Comparison of ENCODE assay signal across 17 cellular contexts in the genomic region with DNA sequence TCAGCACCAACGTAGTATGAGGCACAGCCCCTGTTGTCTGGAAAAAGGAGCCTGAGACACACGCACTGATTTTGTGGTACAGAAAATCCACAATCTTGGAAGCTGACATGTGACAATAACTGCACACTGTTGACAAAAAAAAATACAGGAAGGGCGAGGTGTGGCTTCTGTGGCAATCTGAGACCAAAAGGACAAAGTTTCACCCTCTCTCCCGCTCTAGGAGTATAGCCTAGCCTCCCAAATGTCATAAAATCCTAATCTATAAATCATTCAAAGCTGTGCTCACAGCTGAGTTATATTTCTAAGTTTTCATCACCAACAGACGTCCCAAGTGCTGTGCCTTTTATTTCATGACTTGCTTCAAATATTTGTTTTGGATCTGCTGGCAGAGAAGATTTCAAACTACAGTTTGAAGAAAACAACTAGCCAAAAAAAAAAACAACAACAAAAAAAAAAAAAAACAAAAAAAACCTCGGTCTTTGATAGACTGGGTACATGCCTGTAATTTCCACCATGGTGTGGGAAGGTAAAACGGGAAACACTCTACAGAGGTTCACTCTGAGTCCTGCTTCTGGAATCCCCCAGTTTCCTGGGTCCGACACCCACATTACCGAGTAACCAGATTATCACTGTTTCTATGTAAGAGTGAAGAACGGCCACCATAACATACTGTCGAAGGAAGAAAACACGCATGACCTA.
DNase-seq lines count a peak whose midpoint lies in the region; ATAC-seq and TF ChIP-seq lines count a peak whose summit lies in the region.
"Had no signal": no experiment of that assay in that cellular context is flagged by ENCODE, and none has a peak within 500 bp of the region (broad histone marks: within the 10 kb centered on the region; RNA-seq: fewer than 3 reads in every experiment).

No MANE protein-coding gene starts in this region.

- no peak overlapping the region for H2AFZ ChIP-seq in fibroblast of lung (ENCODE audit: low read length)

- H3K4me3 Mint-ChIP-seq in memory B cell (peak overlapping the region; percentile 71), HFFc6 (no peak overlapping the region)
- H3K4me3 Mint-ChIP-seq: activated CD4-positive, alpha-beta T cell treated with anti-CD3 and anti-CD28 coated beads, Interleukin-2, amount 10 ng/mL, durations not matched to agents 24 days and 14 days; CD8-positive, alpha-beta T cell had no signal

- H3K9me3 ChIP-seq in fibroblast of lung (ENCODE audit: control insufficient read depth, insufficient read depth, low read depth, low read length), result no peaks in the 10 kb centered on the region

- H3K9ac ChIP-seq in fibroblast of lung (ENCODE audit: insufficient read depth, low read length), result no peak overlapping the region

- H3K36me3 ChIP-seq in fibroblast of lung (ENCODE audit: control insufficient read depth, insufficient read depth, low read length), result no peaks in the 10 kb centered on the region

- H3K27ac Mint-ChIP-seq in memory B cell (no peak overlapping the region), HFFc6 (no peak overlapping the region)
- H3K27ac Mint-ChIP-seq: activated CD4-positive, alpha-beta T cell treated with anti-CD3 and anti-CD28 coated beads, Interleukin-2, amount 10 ng/mL, durations not matched to agents 24 days and 14 days; CD8-positive, alpha-beta T cell had no signal

- H3K9me3 Mint-ChIP-seq in memory B cell (no peaks in the 10 kb centered on the region), HFFc6 (no peaks in the 10 kb centered on the region)
- H3K9me3 Mint-ChIP-seq: activated CD4-positive, alpha-beta T cell treated with anti-CD3 and anti-CD28 coated beads, Interleukin-2, amount 10 ng/mL, durations not matched to agents 24 days and 14 days; CD8-positive, alpha-beta T cell had no signal

- H3K36me3 Mint-ChIP-seq in memory B cell (peaks cover 10% of the 10 kb centered on the region), HFFc6 (ENCODE audit: low read depth) (no peaks in the 10 kb centered on the region)
- H3K36me3 Mint-ChIP-seq: CD8-positive, alpha-beta T cell had no signal

- no peak for ATAC-seq in memory B cell (ENCODE audit: low read depth)
- ATAC-seq: CD8-positive, alpha-beta T cell had no signal

- no peak overlapping the region for H3K27ac ChIP-seq in fibroblast of lung (ENCODE audit: insufficient read depth, low read length)
- H3K27ac ChIP-seq in temporal lobe (ENCODE audit: low read depth, low read length), result peak overlapping the region; percentile 30

- H3K4me2 ChIP-seq in fibroblast of lung (ENCODE audit: extremely low read depth, insufficient read depth, low read length), result peak overlapping the region; percentile 78

- H3K4me1 Mint-ChIP-seq in memory B cell (peaks cover 3% of the 10 kb centered on the region), HFFc6 (ENCODE audit: low read depth) (no peaks in the 10 kb centered on the region)
- H3K4me1 Mint-ChIP-seq: activated CD4-positive, alpha-beta T cell treated with anti-CD3 and anti-CD28 coated beads, Interleukin-2, amount 10 ng/mL, durations not matched to agents 24 days and 14 days had no signal

- no peaks in the 10 kb centered on the region for H3K79me2 ChIP-seq in fibroblast of lung (ENCODE audit: control insufficient read depth, insufficient read depth, low read length)

- DNase-seq in HuH-7 (ENCODE audit: low spot score) (peak; percentile 10), fibroblast of lung (ENCODE audit: low read depth in 2 of 2) (no peak), memory B cell (ENCODE audit: low spot score in 2 of 2) (no peak), HFFc6 (no peak)
- DNase-seq in stimulated activated CD4-positive, alpha-beta T cell treated with anti-CD3 and anti-CD28 coated beads, Interleukin-12 subunit alpha, Interleukin-12 subunit beta, amount 100 ng/mL, for 4 hours, result no peak
- no peak for DNase-seq in stimulated activated CD4-positive, alpha-beta T cell treated with anti-CD3 and anti-CD28 coated beads, Interleukin-2, amount 100 ng/mL, for 48 hours
- DNase-seq: activated CD4-positive, alpha-beta T cell treated with anti-CD3 and anti-CD28 coated beads, Interleukin-2, amount 10 ng/mL, durations not matched to agents 24 days and 14 days; activated gamma-delta T cell treated with Interleukin-2 at 50 U/mL for 16 hours; amniotic stem cell; CD8-positive, alpha-beta T cell; central memory CD4-positive, alpha-beta T cell; KBM-7; NCI-H1048; NCI-H446 treated with DMSO at 0.1 percent for 48 hours; occipital lobe had no signal

- H4K20me1 ChIP-seq in fibroblast of lung (ENCODE audit: control insufficient read depth, extremely low read depth, insufficient read depth, low read length), result no peaks in the 10 kb centered on the region

- no peaks in the 10 kb centered on the region for H3K27me3 Mint-ChIP-seq in memory B cell
- H3K27me3 Mint-ChIP-seq in HFFc6 (ENCODE audit: insufficient read depth), result no peaks in the 10 kb centered on the region
- H3K27me3 Mint-ChIP-seq: activated CD4-positive, alpha-beta T cell treated with anti-CD3 and anti-CD28 coated beads, Interleukin-2, amount 10 ng/mL, durations not matched to agents 24 days and 14 days had no signal

- no peaks in the 10 kb centered on the region for H3K4me1 ChIP-seq in fibroblast of lung (ENCODE audit: control insufficient read depth, extremely low read depth, insufficient read depth, low read length)

- H3K4me3 ChIP-seq in fibroblast of lung (replicated peaks in 1 of 4; ENCODE audit: control extremely low read depth in 1 of 4, insufficient read depth in 1 of 4, low read depth in 3 of 4, low read length in 4 of 4), result peak overlapping the region in 1 of 4 experiments; percentile 40
- H3K4me3 ChIP-seq: lung had no signal

- no peaks in the 10 kb centered on the region for H3K27me3 ChIP-seq in fibroblast of lung (ENCODE audit: control insufficient read depth, insufficient read depth, low read length)

- TF ChIP-seq CTCF in fibroblast of lung (conservative IDR thresholded peaks at IDR 0.05 in 1 of 2, IDR thresholded peaks at IDR 0.05 in 1 of 2; ENCODE audit: low read depth in 1 of 2, low read length in 2 of 2), result no peak
- no peak for TF ChIP-seq CTCF in HFFc6 (IDR thresholded peaks at IDR 0.05)
